ENCODE assay signal across 11 cellular contexts in the genomic region with DNA sequence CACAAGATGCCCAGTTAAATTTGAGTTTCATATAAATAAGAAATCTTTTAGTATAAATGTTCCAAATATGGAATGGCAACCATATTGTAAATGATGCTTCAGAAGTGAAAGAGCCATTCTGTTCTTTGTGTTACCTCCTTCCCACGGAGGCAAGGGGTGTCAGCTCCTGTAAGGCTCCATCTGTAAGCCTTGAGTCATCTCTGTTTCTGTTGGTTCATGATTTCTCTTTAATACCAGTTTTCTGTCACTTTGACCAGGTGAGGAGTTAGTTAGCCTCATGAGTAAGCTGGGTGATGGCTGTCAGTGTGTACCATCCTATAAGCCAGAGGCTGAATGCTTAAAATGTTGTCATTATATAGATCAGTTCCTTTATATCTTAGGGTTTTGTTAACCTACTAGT.
"Had no signal": no experiment of that assay in that cellular context is flagged by ENCODE, and none has a peak within 500 bp of the region (broad histone marks: within the 10 kb centered on the region; RNA-seq: fewer than 3 reads in every experiment).

No MANE protein-coding gene starts in this region.

- H3K4me1 Mint-ChIP-seq: activated CD4-positive, alpha-beta T cell treated with anti-CD3 and anti-CD28 coated beads, Interleukin-2, amount 10 ng/mL, durations not matched to agents 7 days and 5 days; activated CD8-positive, alpha-beta memory T cell treated with anti-CD3 and anti-CD28 coated beads, Interleukin-2, amount 10 ng/mL, durations not matched to agents 7 days and 5 days; T-cell had no signal

- ATAC-seq: activated CD8-positive, alpha-beta memory T cell treated with anti-CD3 and anti-CD28 coated beads, Interleukin-2, amount 10 ng/mL, durations not matched to agents 7 days and 5 days; pancreas; T-cell had no signal

- H3K27ac Mint-ChIP-seq: activated CD4-positive, alpha-beta T cell treated with anti-CD3 and anti-CD28 coated beads, Interleukin-2, amount 10 ng/mL, durations not matched to agents 7 days and 5 days; activated CD8-positive, alpha-beta memory T cell treated with anti-CD3 and anti-CD28 coated beads, Interleukin-2, amount 10 ng/mL, durations not matched to agents 7 days and 5 days; T-cell; type B pancreatic cell had no signal

- H3K36me3 Mint-ChIP-seq: activated CD8-positive, alpha-beta memory T cell treated with anti-CD3 and anti-CD28 coated beads, Interleukin-2, amount 10 ng/mL, durations not matched to agents 7 days and 5 days; T-cell; type B pancreatic cell had no signal

- H3K27me3 Mint-ChIP-seq: type B pancreatic cell had no signal

- DNase-seq: activated CD4-positive, alpha-beta T cell treated with anti-CD3 and anti-CD28 coated beads, Interleukin-2, amount 10 ng/mL, durations not matched to agents 7 days and 5 days; activated CD8-positive, alpha-beta memory T cell treated with anti-CD3 and anti-CD28 coated beads, Interleukin-2, amount 10 ng/mL, durations not matched to agents 7 days and 5 days; activated gamma-delta T cell treated with Interleukin-2 at 50 U/mL for 16 hours; activated T-cell treated with anti-CD3 and anti-CD28 coated beads, Interleukin-2, amount 50 U/mL, for 4 hours; colonic mucosa; pancreas; retina; substantia nigra; T-cell had no signal

- H3K4me3 Mint-ChIP-seq: activated CD4-positive, alpha-beta T cell treated with anti-CD3 and anti-CD28 coated beads, Interleukin-2, amount 10 ng/mL, durations not matched to agents 7 days and 5 days; activated CD8-positive, alpha-beta memory T cell treated with anti-CD3 and anti-CD28 coated beads, Interleukin-2, amount 10 ng/mL, durations not matched to agents 7 days and 5 days; activated T-cell treated with anti-CD3 and anti-CD28 coated beads, Interleukin-2, amount 50 U/mL, for 4 hours; neural crest cell; T-cell had no signal

- H3K9me3 Mint-ChIP-seq: activated CD4-positive, alpha-beta T cell treated with anti-CD3 and anti-CD28 coated beads, Interleukin-2, amount 10 ng/mL, durations not matched to agents 7 days and 5 days; activated T-cell treated with anti-CD3 and anti-CD28 coated beads, Interleukin-2, amount 50 U/mL, for 4 hours; neural crest cell; T-cell; type B pancreatic cell had no signal
